ENCODE assay signal across 26 cellular contexts in genomic region chr1:71037829-71038620, GRCh38. TPM values are rescaled to one million over a fixed set of nuclear protein-coding genes. Genes with fewer than 3 reads are reported as not detected.
"Had no signal": no experiment of that assay in that cellular context is flagged by ENCODE, and none has a peak within 500 bp of the region (broad histone marks: within the 10 kb centered on the region; RNA-seq: fewer than 3 reads in every experiment).

No MANE protein-coding gene starts in this region.

- ATAC-seq: activated CD4-positive, CD25-positive, alpha-beta regulatory T cell treated with anti-CD3 and anti-CD28 coated beads, Interleukin-2, amount 50 U/mL, for 24 hours; SK-N-SH treated with all-trans-retinoic acid at 6 μM for 48 hours had no signal

- H3K9me3 ChIP-seq: Peyer's patch, SJSA1 had no signal

- H3K9ac ChIP-seq: KMS-11 had no signal

- DNase-seq: activated CD4-positive, alpha-beta T cell treated with anti-CD3 and anti-CD28 coated beads, Interleukin-2, amount 10 ng/mL, durations not matched to agents 24 days and 14 days; activated CD4-positive, alpha-beta T cell treated with anti-CD3 and anti-CD28 coated beads, Interleukin-2, amount 50 U/mL, for 48 hours; activated CD8-positive, alpha-beta memory T cell treated with anti-CD3 and anti-CD28 coated beads for 24 hours; activated gamma-delta T cell; activated naive CD4-positive, alpha-beta T cell treated with anti-CD3 and anti-CD28 coated beads for 36 hours; amygdala; brain microvascular endothelial cell; NCI-H1105; NCI-H1436; NCI-H1694 treated with DMSO at 0.1 percent for 48 hours; NCI-H2029 treated with DMSO at 0.1 percent for 48 hours; NCI-H510A treated with DMSO at 0.1 percent for 48 hours; NCI-H69; NK-92 treated with Interleukin-12 subunit alpha and Interleukin-12 subunit beta, amount 100 ng/mL, for 24 hours; Peyer's patch; Right ventricle myocardium superior; SW 1271 had no signal

- H3K9me3 Mint-ChIP-seq: activated CD4-positive, alpha-beta T cell treated with anti-CD3 and anti-CD28 coated beads, Interleukin-2, amount 10 ng/mL, durations not matched to agents 24 days and 14 days; activated naive CD4-positive, alpha-beta T cell treated with anti-CD3 and anti-CD28 coated beads for 36 hours; activated T-helper 1 cell treated with anti-CD3 and anti-CD28 coated beads, Interleukin-12 subunit alpha, Interleukin-12 subunit beta, Interleukin-2, Interleukin-4 antibody, amounts not matched to agents 30 ng/mL and 10 ng/mL and 1 ng/mL, durations not matched to agents 14 hours and 24 hours and 36 hours had no signal

- H3K27me3 ChIP-seq: brain microvascular endothelial cell, SJSA1 had no signal

- H3K27ac ChIP-seq: brain microvascular endothelial cell, cardiac muscle cell, KMS-11, Peyer's patch, RWPE1, SJSA1 had no signal

- H3K4me3 Mint-ChIP-seq: activated CD4-positive, alpha-beta T cell treated with anti-CD3 and anti-CD28 coated beads, Interleukin-2, amount 10 ng/mL, durations not matched to agents 24 days and 14 days; activated naive CD4-positive, alpha-beta T cell treated with anti-CD3 and anti-CD28 coated beads for 36 hours; activated naive CD8-positive, alpha-beta T cell; activated T-helper 1 cell treated with anti-CD3 and anti-CD28 coated beads, Interleukin-12 subunit alpha, Interleukin-12 subunit beta, Interleukin-2, Interleukin-4 antibody, amounts not matched to agents 30 ng/mL and 10 ng/mL and 1 ng/mL, durations not matched to agents 14 hours and 24 hours and 36 hours had no signal

- H3K27ac Mint-ChIP-seq: activated CD4-positive, alpha-beta T cell treated with anti-CD3 and anti-CD28 coated beads, Interleukin-2, amount 10 ng/mL, durations not matched to agents 24 days and 14 days; activated naive CD4-positive, alpha-beta T cell treated with anti-CD3 and anti-CD28 coated beads for 36 hours; activated naive CD8-positive, alpha-beta T cell; activated T-helper 1 cell treated with anti-CD3 and anti-CD28 coated beads, Interleukin-12 subunit alpha, Interleukin-12 subunit beta, Interleukin-2, Interleukin-4 antibody, amounts not matched to agents 30 ng/mL and 10 ng/mL and 1 ng/mL, durations not matched to agents 14 hours and 24 hours and 36 hours had no signal

- H3K4me1 ChIP-seq: Peyer's patch had no signal

- H3K36me3 ChIP-seq: brain microvascular endothelial cell, cardiac muscle cell, Peyer's patch, SJSA1 had no signal

- H3K36me3 Mint-ChIP-seq: activated naive CD8-positive, alpha-beta T cell had no signal

- H3K4me3 ChIP-seq: cardiac muscle cell, Peyer's patch, SJSA1 had no signal

RNA-seq across cellular contexts. Expression of gene PTGER3, which starts 9.6 kb away (rescaled TPM):
- total RNA-seq: MCF 10A had no signal
